In genomic region chr10:132888446-132888845, GRCh38 we compare ENCODE assay signal across 15 cellular contexts. TPM values are rescaled to one million over a fixed set of nuclear protein-coding genes. Genes with fewer than 3 reads are reported as not detected.
DNase-seq lines count a peak whose midpoint lies in the region; ATAC-seq, FAIRE-seq and TF ChIP-seq lines count a peak whose summit lies in the region.
"Not testable (repeated sequence)": the region's sequence is repeated elsewhere in the genome, so short reads cannot be mapped to it uniquely, and the experiment has no call there.
"Had no signal": no experiment of that assay in that cellular context is flagged by ENCODE, and none has a peak within 500 bp of the region (broad histone marks: within the 10 kb centered on the region; RNA-seq: fewer than 3 reads in every experiment).

No MANE protein-coding gene starts in this region.

- not testable (repeated sequence) for H3K27ac ChIP-seq in K562 (ENCODE audit: extremely low read depth, low read depth, low read length); right lobe of liver; aorta (ENCODE audit: low read depth in 1 of 2, low read length in 2 of 2)

- FAIRE-seq in K562 (lab: Jason Lieb, UNC) = not testable (repeated sequence)

- not testable (repeated sequence) for H3K4me3 ChIP-seq in K562; right lobe of liver; aorta (ENCODE audit: low read length in 2 of 2)

- in situ Hi-C loops in K562 (cut with MboI) = not testable (repeated sequence)

- H3K36me3 ChIP-seq in K562 (ENCODE audit: control insufficient read depth, insufficient read depth, low read length); right lobe of liver; aorta (ENCODE audit: control insufficient read depth in 1 of 2, insufficient read depth in 2 of 2, low read length in 1 of 2): not testable (repeated sequence)

- WGBS in K562 (ENCODE audit: insufficient coverage, low coverage, missing lambda C conversion rate) = no CpG with 5 or more reads among the region's 16 CpGs
- 78% methylated on average over 12 of the region's 16 CpGs for WGBS in right lobe of liver (ENCODE audit: insufficient coverage, low coverage, low lambda C conversion rate, missing lambda C conversion rate)
- 94 to 95% methylated on average over 9 to 16 of the region's 16 CpGs for WGBS in aorta, 2 donors

- not testable (repeated sequence) for TF ChIP-seq RAD21 in K562 (CRISPR knock-in tag; conservative IDR thresholded peaks at IDR 0.05 in 1 of 2, IDR thresholded peaks at IDR 0.05 in 1 of 2)

- H3K4me2 ChIP-seq in K562 (ENCODE audit: insufficient read depth, low read length) = not testable (repeated sequence)

- CTCF ChIA-PET in K562 (lab: Yijun Ruan, JAX; ENCODE audit: low intra/inter-chr PET ratio) = not testable (repeated sequence)

- TF ChIP-seq POLR2A in K562 (conservative IDR thresholded peaks at IDR 0.05); right lobe of liver (IDR thresholded peaks at IDR 0.05): not testable (repeated sequence)

- not testable (repeated sequence) for H3K36me3 Mint-ChIP-seq in chondrocyte (ENCODE audit: low read depth); natural killer cell treated with Interleukin-12 subunit alpha and Interleukin-12 subunit beta and Interleukin-15 and Interleukin-18, amount 100 ng/mL, for 72 hours

- not testable (repeated sequence) for BruUV-seq in K562 (replicated peaks; lab: Mats Ljungman, UMichigan)

- peaks cover 60% of the 10 kb centered on the region for H3K27me3 Mint-ChIP-seq in chondrocyte (ENCODE audit: low read depth)
- peaks cover 13 to 16% of the 10 kb centered on the region in 2 donors for H3K27me3 Mint-ChIP-seq in natural killer cell treated with Interleukin-12 subunit alpha and Interleukin-12 subunit beta and Interleukin-15 and Interleukin-18, amount 100 ng/mL, for 72 hours

- not testable (repeated sequence) for H3K4me1 Mint-ChIP-seq in chondrocyte (ENCODE audit: low read depth); natural killer cell treated with Interleukin-12 subunit alpha and Interleukin-12 subunit beta and Interleukin-15 and Interleukin-18, amount 100 ng/mL, for 72 hours (ENCODE audit: low read depth in 2 of 2)

- H3K9me3 ChIP-seq in K562 (replicated peaks; ENCODE audit: control insufficient read depth, insufficient read depth, low read depth, low read length); right lobe of liver; aorta (ENCODE audit: control insufficient read depth, low read length): not testable (repeated sequence)

- not testable (repeated sequence) for H4K20me1 ChIP-seq in K562 (replicated peaks; ENCODE audit: control insufficient read depth, insufficient read depth, low read length)

- not testable (repeated sequence) for ATAC-seq in K562; right lobe of liver; natural killer cell treated with Interleukin-12 subunit alpha and Interleukin-12 subunit beta and Interleukin-15 and Interleukin-18, amount 100 ng/mL, for 72 hours; aorta (ENCODE audit: low FRiP score)

- not testable (repeated sequence) for H3K79me2 ChIP-seq in K562 (ENCODE audit: control insufficient read depth, insufficient read depth, low read length)

- H3K9ac ChIP-seq in K562 (ENCODE audit: insufficient read depth in 1 of 2, low read depth in 2 of 2, low read length in 2 of 2) = not testable (repeated sequence)

- intact Hi-C loops in K562 (cut with micrococcal nuclease); right lobe of liver (cut with DNase I); aorta (cut with DNase I): not testable (repeated sequence)

- peaks cover 6 to 41% of the 10 kb centered on the region in 2 experiments; a peak in 4 of 5 replicates for H3K27me3 ChIP-seq in K562 (ENCODE audit: control insufficient read depth in 2 of 2, insufficient read depth in 2 of 2, low read length in 2 of 2)
- not testable (repeated sequence) for H3K27me3 ChIP-seq in right lobe of liver; aorta (ENCODE audit: control insufficient read depth in 1 of 2, insufficient read depth in 2 of 2, low read length in 1 of 2)

- DNase-seq in K562 (ENCODE audit: extremely low read depth in 1 of 4, low spot score in 3 of 4) = not testable (repeated sequence)
- DNase-seq in chondrocyte (ENCODE audit: low spot score) = peak; percentile 13
- DNase-seq in right lobe of liver = peak; percentile 6 to 28 (median 10)
- DNase-seq in mesenteric fat pad (ENCODE audit: low spot score) = peak; percentile 33
- DNase-seq in natural killer cell treated with Interleukin-12 subunit alpha and Interleukin-12 subunit beta and Interleukin-15 and Interleukin-18, amount 100 ng/mL, for 72 hours (ENCODE audit: low spot score) = peak; percentile 54
- DNase-seq in aorta = peak; percentile 5 to 26

- not testable (repeated sequence) for H3K27ac Mint-ChIP-seq in chondrocyte (ENCODE audit: unreplicated experiment); natural killer cell treated with Interleukin-12 subunit alpha and Interleukin-12 subunit beta and Interleukin-15 and Interleukin-18, amount 100 ng/mL, for 72 hours

- not testable (repeated sequence) for H3K9me3 Mint-ChIP-seq in chondrocyte (ENCODE audit: low read depth); natural killer cell treated with Interleukin-12 subunit alpha and Interleukin-12 subunit beta and Interleukin-15 and Interleukin-18, amount 100 ng/mL, for 72 hours

- H3K4me1 ChIP-seq in K562 (replicated peaks in 1 of 2; ENCODE audit: control insufficient read depth in 2 of 2, insufficient read depth in 2 of 2, low read length in 2 of 2); right lobe of liver; aorta (ENCODE audit: control insufficient read depth in 1 of 2, insufficient read depth in 2 of 2, low read length in 2 of 2): not testable (repeated sequence)

- not testable (repeated sequence) for TF ChIP-seq CTCF in K562 (IDR thresholded peaks at IDR 0.05 in 2 of 3, conservative IDR thresholded peaks at IDR 0.05 in 1 of 3; ENCODE audit: insufficient read depth in 2 of 3, low read depth in 1 of 3, low read length in 3 of 3); chondrocyte (IDR thresholded peaks at IDR 0.05); right lobe of liver (IDR thresholded peaks at IDR 0.05)

- H2AFZ ChIP-seq in K562 (ENCODE audit: low read depth, low read length) = not testable (repeated sequence)

- not testable (repeated sequence) for H3K4me3 Mint-ChIP-seq in chondrocyte (ENCODE audit: unreplicated experiment); natural killer cell treated with Interleukin-12 subunit alpha and Interleukin-12 subunit beta and Interleukin-15 and Interleukin-18, amount 100 ng/mL, for 72 hours

- TF ChIP-seq EP300 in K562 (IDR thresholded peaks at IDR 0.05; ENCODE audit: low read length) = not testable (repeated sequence)

- not testable (repeated sequence) for H3K9me1 ChIP-seq in K562 (ENCODE audit: control insufficient read depth, insufficient read depth, low read length)

- POLR2A ChIA-PET in K562 (lab: Yijun Ruan, JAX) = not testable (repeated sequence)

TF ChIP-seq in K562, 482 proteins besides CTCF, POLR2A, EP300 and RAD21:
- 0 out of 2 replicates have a peak, but pooled peaks have one; percentile 51 for TF ChIP-seq HNRNPL (IDR thresholded peaks at IDR 0.05; ENCODE audit: low read depth, low read length)

RNA-seq across cellular contexts. Expression of gene CFAP46, which starts 53.9 kb away (rescaled TPM):
- not detected in 2 replicates for total RNA-seq in K562 (2011; cell fraction: chromatin; rRNA removed; ENCODE audit: low replicate concordance)
- not detected in 2 replicates for total RNA-seq in K562 (2011; cell fraction: nucleolus; rRNA removed)
- not detected in 2 replicates for total RNA-seq in K562 (2011; cell fraction: nucleoplasm; rRNA removed)
- total RNA-seq in K562 (2014; rRNA removed) (not detected in 2 replicates), K562 (2014; rRNA removed; fragmentation: Illumina TruSeq; extraction: Trizol) (not detected in 2 replicates), K562 (2015; rRNA removed; fragmentation: Illumina TruSeq; extraction: Trizol) (not detected in 2 replicates), K562 (2021) (not detected in 2 replicates), chondrocyte (0.49 to 0.92 TPM (median 0.89 TPM) in 3 replicates), right lobe of liver (under 1 TPM; 0.16 to 0.67 (median 0.32) TPM), mesenteric fat pad (not detected), aorta (under 1 TPM in 1 of 2 donors, not detected in 1; 0.42 TPM)
- polyA plus RNA-seq in K562 (2011; rRNA removed) (not detected in 2 replicates), K562 (2014; fragmentation: Illumina TruSeq; extraction: Trizol) (not detected in 2 replicates), K562 (2014; fragmentation: Nextera tagmentation; extraction: Ambion mirVana) (not detected), K562 (2014; rRNA removed) (not detected in 2 replicates), aorta (not detected)
- polyA plus RNA-seq in K562 (2011; cell fraction: cytosol; rRNA removed) = not detected in 2 replicates
- polyA plus RNA-seq in K562 (2011; cell fraction: nucleus; rRNA removed) = not detected in 2 replicates
- polyA plus RNA-seq in K562 (2012) = not detected in 2 replicates
- not detected in 2 replicates for polyA minus RNA-seq in K562 (2011; rRNA and poly(A)+ RNA removed)
- polyA minus RNA-seq in K562 (2011; cell fraction: cytosol; rRNA and poly(A)+ RNA removed) = not detected in 2 replicates
- polyA minus RNA-seq in K562 (2011; cell fraction: nucleus; rRNA and poly(A)+ RNA removed) = not detected in 2 replicates
- total RNA-seq in natural killer cell treated with Interleukin-12 subunit alpha and Interleukin-12 subunit beta and Interleukin-15 and Interleukin-18, amount 100 ng/mL, for 72 hours = under 1 TPM in 1 of 2 donors, not detected in 1; 0.19 TPM
- total RNA-seq: B cell; Caco-2; Calu3; CD4-positive, alpha-beta memory T cell; CD4-positive, alpha-beta T cell; CD4-positive, CD25-positive, alpha-beta regulatory T cell; CD8-positive, alpha-beta T cell had no signal
- polyA plus RNA-seq: CD14-positive monocyte; CD4-positive, alpha-beta memory T cell; CD4-positive, CD25-positive, alpha-beta regulatory T cell; CD8-positive, alpha-beta memory T cell had no signal
